ENCODE assay signal across 10 cellular contexts in the genomic region with DNA sequence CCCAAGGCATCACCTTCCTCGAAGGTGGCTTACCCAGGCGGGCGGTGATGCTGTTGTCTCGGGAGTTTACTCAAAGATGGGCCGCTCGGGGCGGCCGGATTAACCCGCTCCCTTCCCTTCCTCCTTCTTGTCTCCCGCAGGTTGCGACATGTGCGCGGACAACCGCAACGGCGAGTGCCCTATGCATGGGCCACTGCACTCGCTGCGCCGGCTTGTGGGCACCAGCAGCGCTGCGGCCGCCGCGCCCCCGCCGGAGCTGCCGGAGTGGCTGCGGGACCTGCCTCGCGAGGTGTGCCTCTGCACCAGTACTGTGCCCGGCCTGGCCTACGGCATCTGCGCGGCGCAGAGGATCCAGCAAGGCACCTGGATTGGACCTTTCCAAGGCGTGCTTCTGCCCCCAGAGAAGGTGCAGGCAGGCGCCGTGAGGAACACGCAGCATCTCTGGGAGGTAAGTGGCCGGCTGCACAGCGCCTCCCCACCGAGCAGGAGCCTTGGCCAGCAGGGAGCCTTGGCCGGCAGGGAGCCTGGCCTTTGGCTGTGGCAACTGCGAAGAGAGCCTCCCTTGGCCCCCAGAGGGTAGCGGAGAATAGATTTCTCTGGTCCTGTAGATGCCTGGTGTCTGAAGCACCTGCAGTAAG. TPM values are rescaled to one million over a fixed set of nuclear protein-coding genes. Genes with fewer than 3 reads are reported as not detected.
DNase-seq lines count a peak whose midpoint lies in the region; ATAC-seq and TF ChIP-seq lines count a peak whose summit lies in the region.
"Had no signal": no experiment of that assay in that cellular context is flagged by ENCODE, and none has a peak within 500 bp of the region (broad histone marks: within the 10 kb centered on the region; RNA-seq: fewer than 3 reads in every experiment).

No MANE protein-coding gene starts in this region.

- H3K9ac ChIP-seq in neural progenitor cell = no peak overlapping the region

- H3K27ac Mint-ChIP-seq in neural progenitor cell = no peak overlapping the region
- H3K27ac Mint-ChIP-seq: immature natural killer cell had no signal

- no peaks in the 10 kb centered on the region for H3K9me3 ChIP-seq in neural progenitor cell (ENCODE audit: low read depth)

- ATAC-seq in GM18519 (IDR thresholded peaks at IDR 0.05; ENCODE audit: low FRiP score, unreplicated experiment) (no peak), HG03432 (IDR thresholded peaks at IDR 0.05; ENCODE audit: unreplicated experiment) (no peak)

- peak overlapping the region; percentile 66 for H3K4me3 Mint-ChIP-seq in neural progenitor cell
- H3K4me3 Mint-ChIP-seq: immature natural killer cell had no signal

- H3K4me3 ChIP-seq in fibroblast of mammary gland (ENCODE audit: control insufficient read depth, low read depth, low read length) (peak overlapping the region; percentile 43), neural progenitor cell (peak overlapping the region; percentile 41)

- peak overlapping the region; percentile 75 for H3K4me2 ChIP-seq in neural progenitor cell

- H3K36me3 Mint-ChIP-seq in neural progenitor cell = no peaks in the 10 kb centered on the region

- H3F3A ChIP-seq in neural progenitor cell (ENCODE audit: low read depth) = peaks cover under 1% of the 10 kb centered on the region

- H3K27me3 Mint-ChIP-seq in neural progenitor cell (ENCODE audit: insufficient read depth, low read depth) = peaks cover 54% of the 10 kb centered on the region

- H3K27ac ChIP-seq in neural progenitor cell = no peak overlapping the region

- no peaks in the 10 kb centered on the region for H3K79me2 ChIP-seq in neural progenitor cell (ENCODE audit: low read depth)

- peaks cover 88% of the 10 kb centered on the region for H3K27me3 ChIP-seq in neural progenitor cell

- H3K4me1 Mint-ChIP-seq in neural progenitor cell = peaks cover 10% of the 10 kb centered on the region
- H3K4me1 Mint-ChIP-seq: immature natural killer cell had no signal

- no peaks in the 10 kb centered on the region for H3K36me3 ChIP-seq in neural progenitor cell

- H3K9me3 Mint-ChIP-seq in neural progenitor cell = peaks cover 5% of the 10 kb centered on the region

- H4K20me1 ChIP-seq in neural progenitor cell (ENCODE audit: low read depth) = peaks cover 19% of the 10 kb centered on the region

- DNase-seq in D341Med (ENCODE audit: low spot score) (peak; percentile 69), NCI-H748 (lab: John Stamatoyannopoulos, UW; ENCODE audit: unreplicated experiment) (peak; percentile 82), fibroblast of mammary gland (ENCODE audit: low read depth) (no peak), neural progenitor cell (ENCODE audit: low spot score) (peak; percentile 84), Ammon's horn (ENCODE audit: low spot score) (no peak)
- DNase-seq in activated CD4-positive, CD25-positive, alpha-beta regulatory T cell (lab: John Stamatoyannopoulos, UW) = no peak
- DNase-seq: immature natural killer cell, NCI-H510A had no signal

- TF ChIP-seq CTCF in fibroblast of mammary gland (conservative IDR thresholded peaks at IDR 0.05; ENCODE audit: control insufficient read depth, insufficient read depth, low read depth, low read length) (no peak), neural progenitor cell (IDR thresholded peaks at IDR 0.05) (peak; percentile 44)

- peaks cover 6% of the 10 kb centered on the region for H3K4me1 ChIP-seq in neural progenitor cell

- H2AFZ ChIP-seq in neural progenitor cell (replicated peaks) = peak overlapping the region; percentile 17

RNA-seq across cellular contexts. Expression of gene PRDM6, which starts 10.6 kb away (rescaled TPM):
- not detected in 2 replicates for total RNA-seq in neural progenitor cell (ENCODE audit: low replicate concordance)

Comparison
In these comparisons a context has a peak if more than half of its experiments do, and no peak if none do; other contexts are left out.
1. DNase-seq: peak in D341Med (single experiment), NCI-H748 (single experiment) and neural progenitor cell (single experiment); none in fibroblast of mammary gland (single experiment), activated CD4-positive, CD25-positive, alpha-beta regulatory T cell (0 of 4) and Ammon's horn (single experiment).